Comparison of ENCODE assay signal across 17 cellular contexts in the genomic region with DNA sequence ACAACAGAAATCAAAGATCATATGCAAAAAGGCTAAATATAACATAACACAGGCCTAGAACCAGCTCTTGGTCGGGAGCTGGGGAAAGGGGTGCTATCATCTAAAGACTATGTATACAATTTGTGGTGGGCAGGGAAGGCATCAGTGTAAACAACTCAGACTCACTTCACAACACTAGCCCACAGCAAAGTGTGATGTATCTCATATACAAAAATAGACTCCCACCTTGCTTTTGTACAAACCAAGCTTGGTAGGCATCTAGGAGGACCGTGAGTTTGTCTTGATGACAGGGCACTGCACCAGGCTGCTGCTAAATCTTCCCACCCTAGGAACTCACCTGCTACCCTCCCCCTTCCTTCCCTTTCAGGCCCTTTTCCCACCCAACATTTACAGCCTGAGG.
"Had no signal": no experiment of that assay in that cellular context is flagged by ENCODE, and none has a peak within 500 bp of the region (broad histone marks: within the 10 kb centered on the region; RNA-seq: fewer than 3 reads in every experiment).

No MANE protein-coding gene starts in this region.

- H3K27me3 Mint-ChIP-seq: activated CD4-positive, alpha-beta T cell treated with anti-CD3 and anti-CD28 coated beads, Interleukin-2, amount 10 ng/mL, durations not matched to agents 24 days and 14 days; activated naive CD8-positive, alpha-beta T cell treated with anti-CD3 and anti-CD28 coated beads, Interleukin-2, amount 10 ng/mL, durations not matched to agents 7 days and 5 days had no signal

- H3K36me3 ChIP-seq: adrenal gland had no signal

- H3K9me3 Mint-ChIP-seq: activated CD4-positive, alpha-beta T cell treated with anti-CD3 and anti-CD28 coated beads, Interleukin-2, amount 10 ng/mL, durations not matched to agents 24 days and 14 days; activated naive CD8-positive, alpha-beta T cell treated with anti-CD3 and anti-CD28 coated beads, Interleukin-2, amount 10 ng/mL, durations not matched to agents 7 days and 5 days had no signal

- H3K4me3 Mint-ChIP-seq: activated CD4-positive, alpha-beta T cell treated with anti-CD3 and anti-CD28 coated beads, Interleukin-2, amount 10 ng/mL, durations not matched to agents 24 days and 14 days; activated naive CD8-positive, alpha-beta T cell treated with anti-CD3 and anti-CD28 coated beads, Interleukin-2, amount 10 ng/mL, durations not matched to agents 7 days and 5 days had no signal

- H3K27ac ChIP-seq: adrenal gland, SK-N-MC had no signal

- H3K9me3 ChIP-seq: adrenal gland had no signal

- H3K27me3 ChIP-seq: adrenal gland had no signal

- DNase-seq: activated CD4-positive, alpha-beta T cell treated with anti-CD3 and anti-CD28 coated beads, Interleukin-2, amount 10 ng/mL, durations not matched to agents 24 days and 14 days; activated CD4-positive, alpha-beta T cell treated with anti-CD3 and anti-CD28 coated beads, Interleukin-2, amount 50 U/mL, for 48 hours; activated CD4-positive, CD25-positive, alpha-beta regulatory T cell treated with anti-CD3 and anti-CD28 coated beads, Interleukin-2, amount 50 U/mL, for 72 hours; activated naive CD4-positive, alpha-beta T cell treated with anti-CD3 and anti-CD28 coated beads, Interleukin-2, amount 50 U/mL, for 16 hours; activated naive CD8-positive, alpha-beta T cell treated with anti-CD3 and anti-CD28 coated beads, Interleukin-2, amount 10 ng/mL, durations not matched to agents 7 days and 5 days; activated T-cell treated with anti-CD3 and anti-CD28 coated beads for 4 hours; adrenal gland; anterior cingulate cortex; KG1; NCI-H1092; NCI-H1417; NCI-H1930; NCI-H2171; NCI-H2227 treated with DMSO at 0.1 percent for 48 hours; NCI-H446 treated with DMSO at 0.1 percent for 48 hours; NCI-H774 had no signal

- H3K4me3 ChIP-seq: adrenal gland, SK-N-MC had no signal

- H3K27ac Mint-ChIP-seq: activated CD4-positive, alpha-beta T cell treated with anti-CD3 and anti-CD28 coated beads, Interleukin-2, amount 10 ng/mL, durations not matched to agents 24 days and 14 days; activated naive CD8-positive, alpha-beta T cell treated with anti-CD3 and anti-CD28 coated beads, Interleukin-2, amount 10 ng/mL, durations not matched to agents 7 days and 5 days had no signal
